ENCODE assay signal across 8 cellular contexts in the genomic region with DNA sequence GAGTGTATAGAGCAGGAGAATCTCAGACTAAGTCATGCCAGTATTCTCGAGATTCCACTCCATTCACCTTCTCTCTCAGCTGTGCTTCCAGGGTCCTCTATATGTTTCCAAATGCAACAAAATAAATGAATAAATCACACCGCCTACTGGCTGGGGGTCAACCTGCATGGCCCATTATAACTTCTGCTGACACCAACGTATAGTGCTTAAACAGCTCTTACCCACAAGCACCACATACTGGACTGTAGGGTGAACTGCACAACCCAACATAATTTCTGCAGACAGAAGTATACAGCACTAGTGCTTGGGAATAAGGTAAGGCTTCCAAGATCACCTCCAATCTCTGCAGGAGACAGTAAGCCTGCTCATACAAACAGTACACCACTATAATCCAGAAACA. TPM values are rescaled to one million over a fixed set of nuclear protein-coding genes. Genes with fewer than 3 reads are reported as not detected.
A peak's percentile ranks its signal among the peaks of the same experiment; 100 is the strongest.
DNase-seq lines count a peak whose midpoint lies in the region; ATAC-seq, FAIRE-seq and TF ChIP-seq lines count a peak whose summit lies in the region.

No MANE protein-coding gene starts in this region.

- CTCF ChIA-PET in activated CD8-positive, alpha-beta T cell treated with anti-CD3 and anti-CD28 coated beads, Interleukin-2, amount 10 ng/mL, durations not matched to agents 7 days and 5 days (lab: Charles Lee) = interaction anchor here (0.8 to 2.1 kb wide), 5 partner anchors 9 to 244 kb away, joined by 3 to 10 read pairs (median 3); no protein-coding TSS in a partner anchor

- no peak overlapping the region for H3K4me3 Mint-ChIP-seq in activated CD8-positive, alpha-beta T cell treated with anti-CD3 and anti-CD28 coated beads, Interleukin-2, amount 10 ng/mL, durations not matched to agents 7 days and 5 days

- no peaks in the 10 kb centered on the region for H3K36me3 ChIP-seq in mucosa of descending colon (ENCODE audit: low read depth)

- no peaks in the 10 kb centered on the region for H3K4me1 ChIP-seq in mucosa of descending colon (ENCODE audit: low read depth)

- peak; percentile 82 for FAIRE-seq in GM12891 (lab: Jason Lieb, UNC)

- ATAC-seq in GM21619 (IDR thresholded peaks at IDR 0.05; ENCODE audit: unreplicated experiment) = peak; percentile 87
- peak; percentile 51 for ATAC-seq in activated CD8-positive, alpha-beta T cell treated with anti-CD3 and anti-CD28 coated beads, Interleukin-2, amount 10 ng/mL, durations not matched to agents 7 days and 5 days
- ATAC-seq in mucosa of descending colon = peak; percentile 95

- peak; percentile 35 for TF ChIP-seq CTCF in mucosa of descending colon (IDR thresholded peaks at IDR 0.05)

- no peak overlapping the region for H3K4me3 ChIP-seq in mucosa of descending colon

- H3K9me3 ChIP-seq in mucosa of descending colon = peaks cover 10% of the 10 kb centered on the region

- H3K27ac Mint-ChIP-seq in activated CD8-positive, alpha-beta T cell treated with anti-CD3 and anti-CD28 coated beads, Interleukin-2, amount 10 ng/mL, durations not matched to agents 7 days and 5 days = no peak overlapping the region

- no peak for TF ChIP-seq POLR2A in GM12891 (IDR thresholded peaks at IDR 0.05; ENCODE audit: low read depth, low read length)

- H3K9me3 Mint-ChIP-seq in activated CD8-positive, alpha-beta T cell treated with anti-CD3 and anti-CD28 coated beads, Interleukin-2, amount 10 ng/mL, durations not matched to agents 7 days and 5 days (ENCODE audit: insufficient read depth) = no peaks in the 10 kb centered on the region

- DNase-seq in GM12891 (ENCODE audit: insufficient read length, low spot score) = no peak
- DNase-seq in HT1080 (ENCODE audit: low read depth) = peak; percentile 71
- peak; percentile 21 for DNase-seq in activated CD8-positive, alpha-beta T cell treated with anti-CD3 and anti-CD28 coated beads, Interleukin-2, amount 10 ng/mL, durations not matched to agents 7 days and 5 days
- peak in 2 of 3 donors; percentile 26 to 58 for DNase-seq in mucosa of descending colon
- no peak for DNase-seq in activated CD4-positive, CD25-positive, alpha-beta regulatory T cell treated with anti-CD3 and anti-CD28 coated beads, Interleukin-2, amount 50 U/mL, for 72 hours
- DNase-seq in T1000 (lab: John Stamatoyannopoulos, UW) = no peak
- DNase-seq in effector CD4-positive, alpha-beta T cell = no peak

- POLR2A ChIA-PET in activated CD8-positive, alpha-beta T cell treated with anti-CD3 and anti-CD28 coated beads, Interleukin-2, amount 10 ng/mL, durations not matched to agents 7 days and 5 days (lab: Charles Lee) = no interaction called here

- no peaks in the 10 kb centered on the region for H3K4me1 Mint-ChIP-seq in activated CD8-positive, alpha-beta T cell treated with anti-CD3 and anti-CD28 coated beads, Interleukin-2, amount 10 ng/mL, durations not matched to agents 7 days and 5 days (ENCODE audit: low read depth)

- intact Hi-C loops in mucosa of descending colon (cut with DNase I, micrococcal nuclease) = no loop called here

- no peaks in the 10 kb centered on the region for H3K36me3 Mint-ChIP-seq in activated CD8-positive, alpha-beta T cell treated with anti-CD3 and anti-CD28 coated beads, Interleukin-2, amount 10 ng/mL, durations not matched to agents 7 days and 5 days (ENCODE audit: low read depth)

- H3K27me3 Mint-ChIP-seq in activated CD8-positive, alpha-beta T cell treated with anti-CD3 and anti-CD28 coated beads, Interleukin-2, amount 10 ng/mL, durations not matched to agents 7 days and 5 days (ENCODE audit: low read depth) = no peaks in the 10 kb centered on the region

TF ChIP-seq in GM12891, 5 proteins besides CTCF, POLR2A, EP300 and RAD21:
- no peak for TF ChIP-seq PAX5 (IDR thresholded peaks at IDR 0.05; ENCODE audit: insufficient read depth, low read length, severe bottlenecking)
- TF ChIP-seq SPI1 (IDR thresholded peaks at IDR 0.05; ENCODE audit: low read depth, low read length) = no peak
- no peak for TF ChIP-seq POLR2AphosphoS5 (IDR thresholded peaks at IDR 0.05; ENCODE audit: low read depth, low read length)
- no peak for TF ChIP-seq TAF1 (IDR thresholded peaks at IDR 0.05; ENCODE audit: low read depth, low read length)
- no peak for TF ChIP-seq POU2F2 (IDR thresholded peaks at IDR 0.05; ENCODE audit: low read depth, low read length)
TF ChIP-seq in GM12891: peak in this region for 0.

RNA-seq across cellular contexts. Expression of a gene that starts 33.1 kb away (rescaled TPM):
- polyA plus RNA-seq in GM12891 (2012; ENCODE audit: low read depth, missing spikeins) = not detected
- not detected in 2 replicates for total RNA-seq in HT1080 (2014; rRNA removed; shearing (Covaris generic))
- not detected in 2 replicates for polyA plus RNA-seq in HT1080 (2015; cell fraction: cytosol; rRNA removed)
- not detected in 2 replicates for polyA plus RNA-seq in HT1080 (2015; cell fraction: nucleus; rRNA removed)
- not detected for total RNA-seq in activated CD8-positive, alpha-beta T cell treated with anti-CD3 and anti-CD28 coated beads, Interleukin-2, amount 10 ng/mL, durations not matched to agents 7 days and 5 days
- total RNA-seq in mucosa of descending colon = 10 to 100 TPM; 15.0 to 18.8 (median 17.3) TPM

Comparison
In these comparisons a context has a peak if more than half of its experiments do, and no peak if none do; other contexts are left out.
1. DNase-seq: peak in HT1080 (single experiment), activated CD8-positive, alpha-beta T cell treated with anti-CD3 and anti-CD28 coated beads, Interleukin-2, amount 10 ng/mL, durations not matched to agents 7 days and 5 days (single experiment) and mucosa of descending colon (2 of 3); none in GM12891 (single experiment), activated CD4-positive, CD25-positive, alpha-beta regulatory T cell treated with anti-CD3 and anti-CD28 coated beads, Interleukin-2, amount 50 U/mL, for 72 hours (single experiment), T1000 (single experiment) and effector CD4-positive, alpha-beta T cell (single experiment).
2. RNA of a gene that starts 33.1 kb away (total RNA-seq): 15.0 to 18.8 TPM in mucosa of descending colon; not detected in HT1080 and not detected in activated CD8-positive, alpha-beta T cell treated with anti-CD3 and anti-CD28 coated beads, Interleukin-2, amount 10 ng/mL, durations not matched to agents 7 days and 5 days; every median in the first group is over 10 times any median in the second.
3. Peak in every context shown above with its lines, with median percentiles within 50 percentile points of each other: ATAC-seq.